In the genomic region with DNA sequence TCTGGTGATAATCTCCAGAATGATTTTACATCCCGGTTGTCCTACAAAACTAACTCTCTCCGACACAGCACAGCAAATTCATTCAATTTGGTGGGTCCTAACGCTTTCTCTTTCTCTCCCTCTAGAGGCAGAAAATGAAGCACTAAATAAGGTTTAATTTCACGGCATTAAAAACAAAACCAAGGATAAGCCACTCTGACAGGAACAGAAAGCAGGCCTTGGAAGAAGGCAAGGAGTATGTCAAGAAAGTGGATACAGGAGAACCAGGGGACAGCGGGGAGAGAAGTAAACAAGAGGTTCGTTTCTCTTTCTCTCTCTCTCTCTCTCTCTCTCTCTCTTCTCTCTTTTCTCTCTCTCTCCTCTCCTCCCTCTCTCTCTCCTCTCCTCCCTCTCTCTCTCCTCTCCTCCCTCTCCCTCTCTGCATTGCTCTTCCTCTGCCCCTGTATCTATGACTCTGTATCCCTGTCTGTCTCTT, we compare ENCODE assay signal across 8 cellular contexts. TPM values are rescaled to one million over a fixed set of nuclear protein-coding genes. Genes with fewer than 3 reads are reported as not detected.
A peak's percentile ranks its signal among the peaks of the same experiment; 100 is the strongest.
DNase-seq lines count a peak whose midpoint lies in the region; ATAC-seq and TF ChIP-seq lines count a peak whose summit lies in the region.

No MANE protein-coding gene starts in this region.

- peak; percentile 79 for ATAC-seq in sciatic nerve
- no peak for ATAC-seq in GM19467 (IDR thresholded peaks at IDR 0.05; ENCODE audit: unreplicated experiment)

- TF ChIP-seq CTCF in fibroblast of villous mesenchyme (IDR thresholded peaks at IDR 0.05; ENCODE audit: insufficient read depth, low read depth, low read length) (peak; percentile 58), WERI-Rb-1 (IDR thresholded peaks at IDR 0.05; ENCODE audit: low read depth, low read length) (no peak)

- no peaks in the 10 kb centered on the region for H3K36me3 ChIP-seq in WERI-Rb-1

- H3K9me3 ChIP-seq in WERI-Rb-1 (ENCODE audit: severe bottlenecking) = no peaks in the 10 kb centered on the region

- H3K27ac ChIP-seq in WERI-Rb-1 = no peak overlapping the region

- H3K27me3 ChIP-seq in WERI-Rb-1 (ENCODE audit: insufficient read depth, low read depth, severe bottlenecking) = no peaks in the 10 kb centered on the region

- intact Hi-C loops in sciatic nerve (cut with DNase I) = loop anchor here (5.0 kb wide), 1 partner anchor 758 kb away; no protein-coding TSS in a partner anchor

- H3K4me3 ChIP-seq in fibroblast of villous mesenchyme (ENCODE audit: low read depth, low read length) (peak overlapping the region; percentile 12), WERI-Rb-1 (ENCODE audit: low read depth, low read length) (no peak overlapping the region)

- DNase-seq in GM04504 (ENCODE audit: low read depth) (peak; percentile 49), OCI-M1 (lab: John Stamatoyannopoulos, UW) (peak; percentile 19), fibroblast of villous mesenchyme (ENCODE audit: low read depth) (peak; percentile 85), sciatic nerve (ENCODE audit: low spot score) (no peak), WERI-Rb-1 (no peak), OCI-M2 (lab: John Stamatoyannopoulos, UW; ENCODE audit: unreplicated experiment) (no peak), activated gamma-delta T cell (lab: John Stamatoyannopoulos, UW) (no peak)

RNA-seq across cellular contexts. Expression of a gene that starts 49.8 kb away (rescaled TPM):
- 8.1 and 9.1 TPM in 2 replicates for total RNA-seq in fibroblast of villous mesenchyme
- 86.9 TPM for total RNA-seq in sciatic nerve

Comparison
In these comparisons a context has a peak if more than half of its experiments do, and no peak if none do; other contexts are left out.
1. DNase-seq: peak in GM04504 (single experiment), OCI-M1 (single experiment) and fibroblast of villous mesenchyme (single experiment); none in sciatic nerve (single experiment), WERI-Rb-1 (single experiment), OCI-M2 (single experiment) and activated gamma-delta T cell (single experiment).